ENCODE assay signal across 1 cellular context in genomic region chr15:79433610-79434009, GRCh38.
TF ChIP-seq lines count a peak whose summit lies in the region.

No MANE protein-coding gene starts in this region.

TF ChIP-seq in H1, 55 proteins besides CTCF, POLR2A, EP300 and RAD21:
- TF ChIP-seq TEAD4 (IDR thresholded peaks at IDR 0.05; ENCODE audit: low read depth, low read length), result no peak
- no peak for TF ChIP-seq JUND (IDR thresholded peaks at IDR 0.05; ENCODE audit: low read length)
- TF ChIP-seq SRF (IDR thresholded peaks at IDR 0.05; ENCODE audit: low read depth, low read length), result no peak
TF ChIP-seq in H1: peak in this region for 0.
